Comparison of ENCODE assay signal across 15 cellular contexts in the genomic region with DNA sequence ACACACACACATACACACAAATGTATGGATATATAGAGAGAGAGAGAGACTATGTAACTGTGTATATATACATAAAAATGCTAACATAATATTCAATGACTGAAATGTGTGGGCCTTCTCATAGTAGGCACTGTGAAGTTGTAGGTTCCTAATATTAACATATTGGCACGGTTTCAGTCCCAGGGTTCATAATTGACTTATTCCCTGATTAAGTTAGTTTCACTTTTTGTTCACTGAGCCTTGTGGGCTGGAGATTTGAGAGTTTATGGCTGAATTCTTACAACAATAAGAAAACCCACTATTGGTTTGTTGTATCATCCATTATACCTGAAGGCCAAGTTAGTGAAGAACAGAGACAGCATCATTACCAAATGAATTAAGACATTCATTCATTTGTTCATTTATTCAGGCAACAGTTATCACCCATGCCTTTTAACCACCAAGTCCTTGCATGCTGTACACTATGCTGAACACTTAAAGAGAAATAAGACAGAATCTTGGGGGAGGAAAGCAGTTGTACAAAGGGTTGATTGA.
DNase-seq lines count a peak whose midpoint lies in the region; ATAC-seq and TF ChIP-seq lines count a peak whose summit lies in the region.
"Had no signal": no experiment of that assay in that cellular context is flagged by ENCODE, and none has a peak within 500 bp of the region (broad histone marks: within the 10 kb centered on the region; RNA-seq: fewer than 3 reads in every experiment).

No MANE protein-coding gene starts in this region.

- H3K4me3 Mint-ChIP-seq in activated CD8-positive, alpha-beta memory T cell treated with anti-CD3 and anti-CD28 coated beads, Interleukin-2, amount 10 ng/mL, durations not matched to agents 7 days and 5 days = no peak overlapping the region
- H3K4me3 Mint-ChIP-seq: dendritic cell treated with granulocyte-macrophage colony-stimulating factor and Interleukin-4, amounts not matched to agents 40 ng/mL and 50 ng/mL, for 4 days; neural progenitor cell had no signal

- CTCF ChIA-PET in activated CD8-positive, alpha-beta memory T cell treated with anti-CD3 and anti-CD28 coated beads, Interleukin-2, amount 10 ng/mL, durations not matched to agents 7 days and 5 days (lab: Charles Lee) = no interaction called here

- in situ Hi-C loops in GM13976 (cut with MboI; ENCODE audit: low sequenced_read_pairs, unreplicated experiment) = no loop called here

- no peaks in the 10 kb centered on the region for H3K36me3 Mint-ChIP-seq in activated CD8-positive, alpha-beta memory T cell treated with anti-CD3 and anti-CD28 coated beads, Interleukin-2, amount 10 ng/mL, durations not matched to agents 7 days and 5 days

- TF ChIP-seq POLR2A in stomach (IDR thresholded peaks at IDR 0.05) = no peak

- peaks cover 17% of the 10 kb centered on the region for H3K4me1 Mint-ChIP-seq in activated CD8-positive, alpha-beta memory T cell treated with anti-CD3 and anti-CD28 coated beads, Interleukin-2, amount 10 ng/mL, durations not matched to agents 7 days and 5 days
- H3K4me1 Mint-ChIP-seq: neural progenitor cell had no signal

- no peaks in the 10 kb centered on the region for H3K9me3 Mint-ChIP-seq in activated CD8-positive, alpha-beta memory T cell treated with anti-CD3 and anti-CD28 coated beads, Interleukin-2, amount 10 ng/mL, durations not matched to agents 7 days and 5 days (ENCODE audit: low read depth)
- H3K9me3 Mint-ChIP-seq: dendritic cell treated with granulocyte-macrophage colony-stimulating factor and Interleukin-4, amounts not matched to agents 40 ng/mL and 50 ng/mL, for 4 days; neural progenitor cell had no signal

- H3K27ac ChIP-seq in cingulate gyrus (ENCODE audit: low read depth, low read length) = peak overlapping the region; percentile 98
- peak overlapping the region in 3 of 5 donors; percentile 2 to 55 (median 27) for H3K27ac ChIP-seq in stomach
- H3K27ac ChIP-seq: A549, neural progenitor cell had no signal

- TF ChIP-seq CTCF in stomach (IDR thresholded peaks at IDR 0.05) (no peak), GM13976 (IDR thresholded peaks at IDR 0.05; ENCODE audit: borderline replicate concordance, control extremely low read depth, extremely low read depth, insufficient read depth, missing control alignments) (no peak)

- H3K27ac Mint-ChIP-seq in activated CD8-positive, alpha-beta memory T cell treated with anti-CD3 and anti-CD28 coated beads, Interleukin-2, amount 10 ng/mL, durations not matched to agents 7 days and 5 days = no peak overlapping the region
- H3K27ac Mint-ChIP-seq: dendritic cell treated with granulocyte-macrophage colony-stimulating factor and Interleukin-4, amounts not matched to agents 40 ng/mL and 50 ng/mL, for 4 days; neural progenitor cell had no signal

- peak; percentile 49 for ATAC-seq in activated CD8-positive, alpha-beta memory T cell treated with anti-CD3 and anti-CD28 coated beads, Interleukin-2, amount 10 ng/mL, durations not matched to agents 7 days and 5 days
- ATAC-seq in HG03045 (IDR thresholded peaks at IDR 0.05; ENCODE audit: unreplicated experiment) (peak; percentile 46), HG03025 (IDR thresholded peaks at IDR 0.05; ENCODE audit: low FRiP score, unreplicated experiment) (no peak)
- ATAC-seq: A549 had no signal

- peaks cover 4% of the 10 kb centered on the region for H3K27me3 Mint-ChIP-seq in activated CD8-positive, alpha-beta memory T cell treated with anti-CD3 and anti-CD28 coated beads, Interleukin-2, amount 10 ng/mL, durations not matched to agents 7 days and 5 days
- H3K27me3 Mint-ChIP-seq: dendritic cell treated with granulocyte-macrophage colony-stimulating factor and Interleukin-4, amounts not matched to agents 40 ng/mL and 50 ng/mL, for 4 days had no signal

- no peaks in the 10 kb centered on the region for H3K27me3 ChIP-seq in stomach
- H3K27me3 ChIP-seq: neural progenitor cell had no signal

- intact Hi-C loops in stomach (cut with DNase I; ENCODE audit: low total_unique reads) = no loop called here

- H3K36me3 ChIP-seq in stomach = no peaks in the 10 kb centered on the region
- H3K36me3 ChIP-seq: neural progenitor cell had no signal

- 12 to 38% (median 26%) methylated on average over 1 of the region's 1 CpG for WGBS in stomach, 5 donors

- no peaks in the 10 kb centered on the region for H3K9me3 ChIP-seq in stomach
- H3K9me3 ChIP-seq: A549 had no signal

- H3K4me1 ChIP-seq in stomach = peaks cover 18 to 88% (median 53%) of the 10 kb centered on the region in 4 donors
- H3K4me1 ChIP-seq: A549, neural progenitor cell had no signal

- H3K4me3 ChIP-seq in stomach = no peak overlapping the region
- H3K4me3 ChIP-seq: A549, neural progenitor cell had no signal

- TF ChIP-seq EP300 in stomach (IDR thresholded peaks at IDR 0.05) = no peak

- no peak for DNase-seq in activated CD8-positive, alpha-beta memory T cell treated with anti-CD3 and anti-CD28 coated beads, Interleukin-2, amount 10 ng/mL, durations not matched to agents 7 days and 5 days
- DNase-seq in activated CD8-positive, alpha-beta memory T cell treated with anti-CD3 and anti-CD28 coated beads for 24 hours = no peak
- DNase-seq in stomach = no peak
- no peak for DNase-seq in dedifferentiated amniotic fluid mesenchymal stem cell (ENCODE audit: extremely low spot score)
- DNase-seq in GM13976 (ENCODE audit: low spot score) = no peak
- DNase-seq: hypothalamus; NCI-H1048; stimulated activated CD4-positive, alpha-beta T cell treated with anti-CD3 and anti-CD28 coated beads, Interleukin-2, amount 100 ng/mL, for 24 hours; trophoblast cell had no signal
